Comparison of ENCODE assay signal across 1 cellular context in genomic region chr1:107196973-107197562, GRCh38.
TF ChIP-seq lines count a peak whose summit lies in the region.

No MANE protein-coding gene starts in this region.

TF ChIP-seq in HEK293T, 16 proteins besides CTCF, POLR2A, EP300 and RAD21 (continued from another document):
- TF ChIP-seq SUZ12 (IDR thresholded peaks at IDR 0.05) = no peak
- no peak for TF ChIP-seq ZNF384 (IDR thresholded peaks at IDR 0.05)
- no peak for TF ChIP-seq PKNOX1 (IDR thresholded peaks at IDR 0.05)
- TF ChIP-seq FOXM1 (IDR thresholded peaks at IDR 0.05; ENCODE audit: borderline replicate concordance) = no peak
- no peak for TF ChIP-seq NFRKB (IDR thresholded peaks at IDR 0.05)
